Comparison of ENCODE assay signal across 12 cellular contexts in genomic region chr2:43459455-43459854, GRCh38.
DNase-seq lines count a peak whose midpoint lies in the region; ATAC-seq, FAIRE-seq and TF ChIP-seq lines count a peak whose summit lies in the region.
"Had no signal": no experiment of that assay in that cellular context is flagged by ENCODE, and none has a peak within 500 bp of the region (broad histone marks: within the 10 kb centered on the region; RNA-seq: fewer than 3 reads in every experiment).

No MANE protein-coding gene starts in this region.

- TF ChIP-seq EP300 in sigmoid colon (IDR thresholded peaks at IDR 0.05): no peak

- ATAC-seq in GM18867 (IDR thresholded peaks at IDR 0.05; ENCODE audit: unreplicated experiment): no peak
- no peak for ATAC-seq in HG02571 (IDR thresholded peaks at IDR 0.05; ENCODE audit: unreplicated experiment)

- FAIRE-seq in HTR-8/SVneo (lab: Jason Lieb, UNC): no peak

- TF ChIP-seq CTCF in epithelial cell of esophagus (IDR thresholded peaks at IDR 0.05; ENCODE audit: insufficient read depth, low read depth, low read length, missing control alignments) (no peak), sigmoid colon (IDR thresholded peaks at IDR 0.05) (no peak)

- DNase-seq in EH (ENCODE audit: low read depth) (peak; percentile 81), NCI-H69 (lab: John Stamatoyannopoulos, UW) (peak; percentile 40), epithelial cell of esophagus (ENCODE audit: low read depth) (peak; percentile 82), sigmoid colon (no peak), HTR-8/SVneo (ENCODE audit: insufficient read length, low spot score) (no peak), amygdala (lab: John Stamatoyannopoulos, UW) (no peak)
- DNase-seq: activated B cell treated with CpG ODN at 0.5 μM for 24 hours; activated T-cell treated with anti-CD3 and anti-CD28 coated beads, Interleukin-2, amount 50 U/mL, for 48 hours; CD4-positive, alpha-beta T cell; SHP77 had no signal

- no peaks in the 10 kb centered on the region for H3K27me3 ChIP-seq in sigmoid colon

- intact Hi-C loops in sigmoid colon (cut with DNase I): no loop called here

- H3K4me3 ChIP-seq in epithelial cell of esophagus (ENCODE audit: low read length) (no peak overlapping the region), sigmoid colon (no peak overlapping the region)

- no peaks in the 10 kb centered on the region for H3K9me3 ChIP-seq in sigmoid colon

- no peaks in the 10 kb centered on the region for H3K36me3 ChIP-seq in sigmoid colon

- H3K27ac ChIP-seq in sigmoid colon: peak overlapping the region; percentile 7 to 71 (median 48)

- peaks cover 0 to 90% (median 75%) of the 10 kb centered on the region in 4 donors for H3K4me1 ChIP-seq in sigmoid colon

- TF ChIP-seq POLR2A in sigmoid colon (IDR thresholded peaks at IDR 0.05): no peak

Comparison
In these comparisons a context has a peak if more than half of its experiments do, and no peak if none do; other contexts are left out.
1. DNase-seq: peak in EH (single experiment), NCI-H69 (single experiment) and epithelial cell of esophagus (single experiment); none in sigmoid colon (single experiment), HTR-8/SVneo (single experiment) and amygdala (0 of 56).